1 cellular context compared by ENCODE assay signal in genomic region chr16:23546778-23547177, GRCh38.
A peak's percentile ranks its signal among the peaks of the same experiment; 100 is the strongest.
TF ChIP-seq lines count a peak whose summit lies in the region.

No MANE protein-coding gene starts in this region.

TF ChIP-seq in GM12878, 131 proteins besides CTCF, POLR2A, EP300 and RAD21:
- TF ChIP-seq MEF2B (IDR thresholded peaks at IDR 0.05; ENCODE audit: partially characterized antibody, poor library complexity, severe bottlenecking) (peak; percentile 65), ZNF274 (IDR thresholded peaks at IDR 0.05; ENCODE audit: insufficient read depth, insufficient read length) (no peak), RUNX3 (IDR thresholded peaks at IDR 0.05; ENCODE audit: low read length) (peak; percentile 91), IKZF1 (conservative IDR thresholded peaks at IDR 0.05) (peak; percentile 51), BACH1 (IDR thresholded peaks at IDR 0.05; ENCODE audit: borderline replicate concordance) (no peak), ESRRA (IDR thresholded peaks at IDR 0.05; ENCODE audit: low read length) (no peak), ATF2 (IDR thresholded peaks at IDR 0.05; ENCODE audit: low read length) (peak; percentile 49; the same call in 1 of the 2 replicates), NBN (IDR thresholded peaks at IDR 0.05) (no peak), MEF2A (IDR thresholded peaks at IDR 0.05; ENCODE audit: insufficient read depth, low read depth, low read length) (0 out of 2 replicates have a peak, but pooled peaks have one; percentile 37), BCL3 (IDR thresholded peaks at IDR 0.05; ENCODE audit: borderline replicate concordance, insufficient read depth, low read depth, low read length, poor library complexity, severe bottlenecking) (peak; percentile 19), TCF7 (IDR thresholded peaks at IDR 0.05; ENCODE audit: borderline replicate concordance) (peak; percentile 97), CUX1 (IDR thresholded peaks at IDR 0.05; ENCODE audit: insufficient replicate concordance, low read depth, low read length) (no peak), SUPT20H (IDR thresholded peaks at IDR 0.05; ENCODE audit: borderline replicate concordance, control insufficient read depth, low read depth, low read length) (no peak), FOXM1 (IDR thresholded peaks at IDR 0.05; ENCODE audit: low read depth, low read length) (peak; percentile 52; the same call in 1 of the 2 replicates), MTA2 (IDR thresholded peaks at IDR 0.05; ENCODE audit: low read depth) (no peak), NRF1 (conservative IDR thresholded peaks at IDR 0.05; ENCODE audit: low read depth, low read length) (no peak), NFIC (IDR thresholded peaks at IDR 0.05; ENCODE audit: low read depth, low read length) (peak; percentile 72; the same call in 1 of the 2 replicates), CREM (IDR thresholded peaks at IDR 0.05; ENCODE audit: low read depth) (0 out of 2 replicates have a peak, but pooled peaks have one; percentile 32), EED (IDR thresholded peaks at IDR 0.05; ENCODE audit: low read depth) (peak; percentile 36; the same call in 1 of the 2 replicates), PBX3 (IDR thresholded peaks at IDR 0.05; ENCODE audit: insufficient replicate concordance, low read depth, low read length) (no peak)
TF ChIP-seq in GM12878: peak in this region for 11.
